Comparison of ENCODE assay signal across 18 cellular contexts in the genomic region with DNA sequence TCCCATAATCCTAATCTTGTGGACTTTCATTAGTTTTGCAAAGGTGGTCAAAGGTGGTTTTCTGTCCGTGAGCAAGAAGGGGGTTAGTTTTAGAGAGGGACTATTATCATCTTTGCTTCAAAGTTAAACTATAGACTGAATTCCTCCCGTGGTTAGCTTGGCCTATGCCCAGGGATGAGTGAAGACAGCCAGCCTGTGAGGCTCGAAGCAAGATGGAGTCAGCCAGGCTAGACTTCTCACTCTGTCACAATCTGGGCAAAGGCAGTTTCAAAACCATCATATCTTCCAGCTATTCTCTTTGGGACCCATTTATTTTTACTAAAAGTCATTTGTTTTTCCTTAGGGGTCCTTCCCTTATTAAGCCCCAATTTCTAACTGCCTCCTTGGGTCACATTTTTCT. TPM values are rescaled to one million over a fixed set of nuclear protein-coding genes. Genes with fewer than 3 reads are reported as not detected.
DNase-seq lines count a peak whose midpoint lies in the region; ATAC-seq, FAIRE-seq and TF ChIP-seq lines count a peak whose summit lies in the region.
"Had no signal": no experiment of that assay in that cellular context is flagged by ENCODE, and none has a peak within 500 bp of the region (broad histone marks: within the 10 kb centered on the region; RNA-seq: fewer than 3 reads in every experiment).

No MANE protein-coding gene starts in this region.

- H3K27me3 ChIP-seq in HepG2 (ENCODE audit: control insufficient read depth in 1 of 2, insufficient read depth in 2 of 2, low read length in 2 of 2): no peaks in the 10 kb centered on the region
- no peaks in the 10 kb centered on the region for H3K27me3 ChIP-seq in right lobe of liver
- no peaks in the 10 kb centered on the region for H3K27me3 ChIP-seq in RWPE2 (ENCODE audit: insufficient read depth, poor library complexity, severe bottlenecking)
- H3K27me3 ChIP-seq in thyroid gland: no peaks in the 10 kb centered on the region
- no peaks in the 10 kb centered on the region for H3K27me3 ChIP-seq in ovary
- H3K27me3 ChIP-seq: BLaER1 treated with 17β-estradiol and CSF1 and Interleukin-3, amounts not matched to agents 10 nM and 100 nM had no signal

- in situ Hi-C loops in HepG2 (cut with HindIII; ENCODE audit: extremely low pct_ligation_motif_present, low pct_unique_long_range_greater_than_20kb): no loop called here

- TF ChIP-seq EP300 in HepG2 (IDR thresholded peaks at IDR 0.05; ENCODE audit: low read depth in 2 of 2, low read length in 2 of 2) (no peak), HepG2 (CRISPR knock-in tag; IDR thresholded peaks at IDR 0.05; ENCODE audit: borderline replicate concordance) (no peak), ovary (IDR thresholded peaks at IDR 0.05) (no peak)

- H3K4me3 ChIP-seq in HepG2 (replicated peaks in 1 of 3; ENCODE audit: insufficient read depth in 1 of 3, low read depth in 2 of 3, low read length in 3 of 3) (no peak overlapping the region), right lobe of liver (no peak overlapping the region), RWPE2 (ENCODE audit: severe bottlenecking) (no peak overlapping the region), thyroid gland (replicated peaks in 1 of 3) (no peak overlapping the region), ovary (no peak overlapping the region)
- H3K4me3 ChIP-seq: BLaER1 treated with 17β-estradiol and CSF1 and Interleukin-3, amounts not matched to agents 10 nM and 100 nM had no signal

- POLR2A ChIA-PET in HepG2 (lab: Yijun Ruan, JAX): interaction anchor here (1.3 to 3.0 kb wide), 3 partner anchors 11 to 17 kb away, joined by 3 to 23 read pairs (median 7); partner anchors contain the start of gene ENO1

- H3K9me3 ChIP-seq in HepG2 (ENCODE audit: low read length) (no peaks in the 10 kb centered on the region), right lobe of liver (no peaks in the 10 kb centered on the region), RWPE2 (ENCODE audit: severe bottlenecking) (no peaks in the 10 kb centered on the region), thyroid gland (no peaks in the 10 kb centered on the region), ovary (no peaks in the 10 kb centered on the region)

- H3K36me3 ChIP-seq in HepG2 (replicated peaks in 1 of 2; ENCODE audit: control insufficient read depth in 1 of 2, insufficient read depth in 2 of 2, low read length in 2 of 2) (no peaks in the 10 kb centered on the region), right lobe of liver (no peaks in the 10 kb centered on the region), RWPE2 (ENCODE audit: low read depth) (no peaks in the 10 kb centered on the region), thyroid gland (no peaks in the 10 kb centered on the region), ovary (no peaks in the 10 kb centered on the region)
- H3K36me3 ChIP-seq: BLaER1 treated with 17β-estradiol and CSF1 and Interleukin-3, amounts not matched to agents 10 nM and 100 nM had no signal

- no peak for FAIRE-seq in HepG2 (lab: Jason Lieb, UNC)

- H3K79me2 ChIP-seq in HepG2 (ENCODE audit: insufficient read depth, low read length): peaks cover 2% of the 10 kb centered on the region

- ATAC-seq in HepG2 (no peak), right lobe of liver (no peak), RWPE2 (ENCODE audit: low read depth) (no peak), HG03442 (IDR thresholded peaks at IDR 0.05; ENCODE audit: unreplicated experiment) (no peak), GM18520 (IDR thresholded peaks at IDR 0.05; ENCODE audit: unreplicated experiment) (no peak)
- ATAC-seq: PC-3, Right ventricle myocardium inferior had no signal

- H3K27me3 Mint-ChIP-seq in mesothelial cell of epicardium (ENCODE audit: low read depth): no peaks in the 10 kb centered on the region

- H3K4me1 ChIP-seq in HepG2 (ENCODE audit: insufficient read depth, low read length) (peaks cover 53% of the 10 kb centered on the region), right lobe of liver (peaks cover 0 to 19% (median 0%) of the 10 kb centered on the region in 4 donors), RWPE2 (ENCODE audit: insufficient read depth, poor library complexity, severe bottlenecking) (peaks cover 20% of the 10 kb centered on the region), thyroid gland (peaks cover 11 to 26% of the 10 kb centered on the region in 2 donors), ovary (ENCODE audit: insufficient read depth) (no peaks in the 10 kb centered on the region)

- no peaks in the 10 kb centered on the region for H4K20me1 ChIP-seq in HepG2 (ENCODE audit: insufficient read depth, low read length)
- H4K20me1 ChIP-seq: BLaER1 treated with 17β-estradiol and CSF1 and Interleukin-3, amounts not matched to agents 10 nM and 100 nM had no signal

- 13% methylated on average over 3 of the region's 3 CpGs for WGBS in HepG2 (ENCODE audit: low lambda C conversion rate)
- WGBS in right lobe of liver (ENCODE audit: insufficient coverage, low coverage, low lambda C conversion rate, missing lambda C conversion rate): 53% methylated on average over 3 of the region's 3 CpGs
- WGBS in thyroid gland, 2 donors: 76 to 79% methylated on average over 3 of the region's 3 CpGs
- 23 to 47% (median 43%) methylated on average over 3 of the region's 3 CpGs for WGBS in ovary, 3 donors

- H3K27ac ChIP-seq in HepG2 (ENCODE audit: extremely low read length, insufficient read depth, low read length) (no peak overlapping the region), right lobe of liver (no peak overlapping the region), RWPE2 (ENCODE audit: poor library complexity, severe bottlenecking) (peak overlapping the region; percentile 91), thyroid gland (peak overlapping the region in 2 of 3 donors; percentile 89 to 93), ovary (no peak overlapping the region)

- no peaks in the 10 kb centered on the region for H3K36me3 Mint-ChIP-seq in mesothelial cell of epicardium

- H3K9me3 Mint-ChIP-seq in mesothelial cell of epicardium: no peaks in the 10 kb centered on the region

- H3K4me1 Mint-ChIP-seq in mesothelial cell of epicardium: peaks cover 19% of the 10 kb centered on the region

- no peak for TF ChIP-seq CTCF in HepG2 (CRISPR knock-in tag; IDR thresholded peaks at IDR 0.05)
- TF ChIP-seq CTCF in right lobe of liver (IDR thresholded peaks at IDR 0.05): no peak
- no peak for TF ChIP-seq CTCF in RWPE2 (IDR thresholded peaks at IDR 0.05; ENCODE audit: poor library complexity, severe bottlenecking)
- no peak for TF ChIP-seq CTCF in mesothelial cell of epicardium (IDR thresholded peaks at IDR 0.05; ENCODE audit: unreplicated experiment)
- TF ChIP-seq CTCF in thyroid gland (IDR thresholded peaks at IDR 0.05): no peak
- TF ChIP-seq CTCF in ovary (IDR thresholded peaks at IDR 0.05): no peak

- BruUV-seq in HepG2 (replicated peaks; lab: Mats Ljungman, UMichigan): no TSS peak

- peak overlapping the region; percentile 11 for H2AFZ ChIP-seq in HepG2 (ENCODE audit: low read length)

- H3K4me3 Mint-ChIP-seq in mesothelial cell of epicardium: no peak overlapping the region

- intact Hi-C loops in HepG2 (cut with micrococcal nuclease; ENCODE audit: unreplicated experiment): no loop called here
- intact Hi-C loops in right lobe of liver (cut with DNase I): no loop called here
- intact Hi-C loops in thyroid gland (cut with DNase I): no loop called here
- intact Hi-C loops in ovary (cut with DNase I): no loop called here

- TF ChIP-seq RAD21 in HepG2 (CRISPR knock-in tag; IDR thresholded peaks at IDR 0.05): no peak

- DNase-seq in HepG2 (ENCODE audit: low spot score) (no peak), right lobe of liver (no peak), RWPE2 (ENCODE audit: low spot score) (no peak), mesothelial cell of epicardium (ENCODE audit: low spot score in 2 of 2, unreplicated experiment in 2 of 2) (no peak), thyroid gland (no peak), ovary (no peak)
- DNase-seq: 8988T, H7, KBM-7, NCI-H1417 treated with DMSO at 0.1 percent for 48 hours, NCI-H2029, NCI-H748 treated with DMSO at 0.1 percent for 48 hours, PC-3 had no signal

- CTCF ChIA-PET in HepG2 (lab: Yijun Ruan, JAX; ENCODE audit: low intra/inter-chr PET ratio, low total read pairs): no interaction called here

- H3K9ac ChIP-seq in HepG2 (ENCODE audit: insufficient read depth, low read depth, low read length): no peak overlapping the region
- H3K9ac ChIP-seq: BLaER1 treated with 17β-estradiol and CSF1 and Interleukin-3, amounts not matched to agents 10 nM and 100 nM had no signal

- no peak for TF ChIP-seq POLR2A in HepG2 (IDR thresholded peaks at IDR 0.05; ENCODE audit: insufficient read depth in 1 of 2, low read depth in 2 of 2, low read length in 2 of 2)
- TF ChIP-seq POLR2A in right lobe of liver (IDR thresholded peaks at IDR 0.05): no peak
- no peak for TF ChIP-seq POLR2A in thyroid gland (IDR thresholded peaks at IDR 0.05)
- TF ChIP-seq POLR2A in ovary (IDR thresholded peaks at IDR 0.05): no peak

- peak overlapping the region; percentile 50; the same call in 1 of the 2 replicates for H3K4me2 ChIP-seq in HepG2 (ENCODE audit: low read depth, low read length)

- peak overlapping the region; percentile 9 for H3K27ac Mint-ChIP-seq in mesothelial cell of epicardium

RNA-seq across cellular contexts. Expression of gene ENO1, which starts 12.9 kb away (rescaled TPM):
- total RNA-seq in HepG2 (2016; rRNA removed; fragmentation: Illumina TruSeq; extraction: Trizol): 1,559 and 2,216 TPM in 2 replicates
- 233 and 251 TPM in 2 replicates for total RNA-seq in HepG2 (2016; cell fraction: cytosol; rRNA removed; fragmentation: Illumina TruSeq; extraction: Trizol; ENCODE audit: low read depth)
- total RNA-seq in HepG2 (2016; cell fraction: insoluble cytoplasmic fraction; rRNA removed; fragmentation: Illumina TruSeq; extraction: Trizol): 1,559 and 2,270 TPM in 2 replicates
- 352 and 366 TPM in 2 replicates for total RNA-seq in HepG2 (2016; cell fraction: membrane; rRNA removed; fragmentation: Illumina TruSeq; extraction: Trizol)
- 647 and 688 TPM in 2 replicates for total RNA-seq in HepG2 (2016; cell fraction: nucleus; rRNA removed; fragmentation: Illumina TruSeq; extraction: Trizol)
- 2,835 and 3,103 TPM in 2 replicates for polyA plus RNA-seq in HepG2 (2011; rRNA removed)
- polyA plus RNA-seq in HepG2 (2011; cell fraction: cytosol; rRNA removed): 2,814 and 3,536 TPM in 2 replicates
- 1,312 and 1,364 TPM in 2 replicates for polyA plus RNA-seq in HepG2 (2011; cell fraction: nucleus; rRNA removed)
- 2,599 and 3,087 TPM in 2 replicates for polyA plus RNA-seq in HepG2 (2012)
- 244 and 257 TPM in 2 replicates for polyA plus RNA-seq in HepG2 (2016; cell fraction: cytosol; fragmentation: Illumina TruSeq; extraction: Trizol; ENCODE audit: low read depth)
- 2,184 and 2,214 TPM in 2 replicates for polyA plus RNA-seq in HepG2 (2016; cell fraction: insoluble cytoplasmic fraction; fragmentation: Illumina TruSeq; extraction: Trizol; ENCODE audit: low read depth)
- polyA plus RNA-seq in HepG2 (2016; cell fraction: membrane; fragmentation: Illumina TruSeq; extraction: Trizol; ENCODE audit: low read depth): 258 and 284 TPM in 2 replicates
- polyA plus RNA-seq in HepG2 (2016; cell fraction: nucleus; fragmentation: Illumina TruSeq; extraction: Trizol; ENCODE audit: insufficient read depth, low read depth): 796 and 841 TPM in 2 replicates
- polyA minus RNA-seq in HepG2 (2011; rRNA and poly(A)+ RNA removed; ENCODE audit: low replicate concordance): 4,265 and 4,548 TPM in 2 replicates
- polyA minus RNA-seq in HepG2 (2011; cell fraction: cytosol; rRNA and poly(A)+ RNA removed): 2,231 and 2,479 TPM in 2 replicates
- polyA minus RNA-seq in HepG2 (2011; cell fraction: nucleus; rRNA and poly(A)+ RNA removed): 525 and 715 TPM in 2 replicates
- 100 to 1,000 TPM; 314 to 792 (median 539) TPM for total RNA-seq in right lobe of liver
- 1,024 to 1,067 TPM (median 1,030 TPM) in 3 replicates for total RNA-seq in mesothelial cell of epicardium
- total RNA-seq in thyroid gland: 100 to 1,000 TPM; 355 to 741 (median 478) TPM
- 100 to 1,000 TPM; 158 to 569 (median 404) TPM for total RNA-seq in ovary
- polyA plus RNA-seq in ovary: 100 to 1,000 TPM; 215 to 481 TPM

RNA-seq across cellular contexts. Expression of gene CA6, which starts 54.3 kb away (rescaled TPM):
- total RNA-seq in HepG2 (2016; rRNA removed; fragmentation: Illumina TruSeq; extraction: Trizol): not detected in 2 replicates
- total RNA-seq in HepG2 (2016; cell fraction: cytosol; rRNA removed; fragmentation: Illumina TruSeq; extraction: Trizol; ENCODE audit: low read depth): not detected in 2 replicates
- not detected in 2 replicates for total RNA-seq in HepG2 (2016; cell fraction: insoluble cytoplasmic fraction; rRNA removed; fragmentation: Illumina TruSeq; extraction: Trizol)
- total RNA-seq in HepG2 (2016; cell fraction: membrane; rRNA removed; fragmentation: Illumina TruSeq; extraction: Trizol): not detected in 2 replicates
- not detected in 2 replicates for total RNA-seq in HepG2 (2016; cell fraction: nucleus; rRNA removed; fragmentation: Illumina TruSeq; extraction: Trizol)
- polyA plus RNA-seq in HepG2 (2011; rRNA removed): not detected in 2 replicates
- not detected in 2 replicates for polyA plus RNA-seq in HepG2 (2011; cell fraction: cytosol; rRNA removed)
- polyA plus RNA-seq in HepG2 (2011; cell fraction: nucleus; rRNA removed): not detected in 2 replicates
- not detected in 2 replicates for polyA plus RNA-seq in HepG2 (2012)
- polyA plus RNA-seq in HepG2 (2016; cell fraction: cytosol; fragmentation: Illumina TruSeq; extraction: Trizol; ENCODE audit: low read depth): not detected in 2 replicates
- not detected in 2 replicates for polyA plus RNA-seq in HepG2 (2016; cell fraction: insoluble cytoplasmic fraction; fragmentation: Illumina TruSeq; extraction: Trizol; ENCODE audit: low read depth)
- not detected in 2 replicates for polyA plus RNA-seq in HepG2 (2016; cell fraction: membrane; fragmentation: Illumina TruSeq; extraction: Trizol; ENCODE audit: low read depth)
- polyA plus RNA-seq in HepG2 (2016; cell fraction: nucleus; fragmentation: Illumina TruSeq; extraction: Trizol; ENCODE audit: insufficient read depth, low read depth): not detected in 2 replicates
- polyA minus RNA-seq in HepG2 (2011; rRNA and poly(A)+ RNA removed; ENCODE audit: low replicate concordance): not detected in 2 replicates
- not detected in 2 replicates for polyA minus RNA-seq in HepG2 (2011; cell fraction: cytosol; rRNA and poly(A)+ RNA removed)
- not detected in 2 replicates for polyA minus RNA-seq in HepG2 (2011; cell fraction: nucleus; rRNA and poly(A)+ RNA removed)
- total RNA-seq in right lobe of liver: not detected
- total RNA-seq in mesothelial cell of epicardium: not detected in 3 replicates
- not detected for total RNA-seq in thyroid gland
- total RNA-seq in ovary: not detected
- polyA plus RNA-seq in ovary: not detected
- total RNA-seq: H7, NCI-H460 had no signal

Comparison
In these comparisons a context has a peak if more than half of its experiments do, and no peak if none do; other contexts are left out.
1. H3K27ac ChIP-seq: peak in RWPE2 (single experiment) and thyroid gland (2 of 3); none in HepG2 (single experiment), right lobe of liver (0 of 3) and ovary (0 of 2).